Comparison of ENCODE assay signal across 6 cellular contexts in genomic region chrX:101407167-101407747, GRCh38. TPM values are rescaled to one million over a fixed set of nuclear protein-coding genes. Genes with fewer than 3 reads are reported as not detected.
DNase-seq lines count a peak whose midpoint lies in the region; ATAC-seq, FAIRE-seq and TF ChIP-seq lines count a peak whose summit lies in the region.

No MANE protein-coding gene starts in this region.

- H3K27ac Mint-ChIP-seq in natural killer cell treated with Interleukin-12 subunit alpha and Interleukin-12 subunit beta and Interleukin-15 and Interleukin-18, amount 100 ng/mL, for 72 hours, result peak overlapping the region; percentile 90 to 93

- RAD21 ChIA-PET in GM12878 (lab: Charles Lee; ENCODE audit: unreplicated experiment), result no interaction called here

- peak overlapping the region; percentile 92 for H3K27ac ChIP-seq in GM12878 (ENCODE audit: control insufficient read depth, insufficient read depth)

- intact Hi-C loops in GM12878 (cut with micrococcal nuclease; ENCODE audit: unreplicated experiment), result no loop called here

- DNase-seq in KBM-7, result peak; percentile 71
- DNase-seq in GM12878 (ENCODE audit: low read depth, low spot score), result no peak
- no peak for DNase-seq in natural killer cell treated with Interleukin-12 subunit alpha and Interleukin-12 subunit beta and Interleukin-15 and Interleukin-18, amount 100 ng/mL, for 72 hours (ENCODE audit: low spot score)
- DNase-seq in NK-92 (lab: John Stamatoyannopoulos, UW; ENCODE audit: unreplicated experiment), result no peak

- H3K36me3 ChIP-seq in GM12878 (ENCODE audit: control insufficient read depth in 2 of 2, insufficient read depth in 2 of 2, low read length in 1 of 2), result peaks cover 0 to 4% of the 10 kb centered on the region in 2 experiments; a peak in 1 of 4 replicates

- H2AFZ ChIP-seq in GM12878 (ENCODE audit: control insufficient read depth, low read depth, low read length), result peak overlapping the region; percentile 80

- H3K4me1 Mint-ChIP-seq in natural killer cell treated with Interleukin-12 subunit alpha and Interleukin-12 subunit beta and Interleukin-15 and Interleukin-18, amount 100 ng/mL, for 72 hours (ENCODE audit: low read depth in 2 of 2), result peaks cover 17 to 19% of the 10 kb centered on the region in 2 donors

- H3K27me3 ChIP-seq in GM12878 (replicated peaks in 1 of 2; ENCODE audit: control insufficient read depth in 2 of 2, insufficient read depth in 2 of 2, low read length in 1 of 2), result no peaks in the 10 kb centered on the region

- peaks cover 7% of the 10 kb centered on the region for H3K36me3 Mint-ChIP-seq in natural killer cell treated with Interleukin-12 subunit alpha and Interleukin-12 subunit beta and Interleukin-15 and Interleukin-18, amount 100 ng/mL, for 72 hours

- H3K4me1 ChIP-seq in GM12878 (ENCODE audit: control insufficient read depth, insufficient read depth, low read length), result peaks cover 8% of the 10 kb centered on the region

- H3K4me2 ChIP-seq in GM12878 (ENCODE audit: control insufficient read depth, insufficient read depth), result no peak overlapping the region; the same call in 1 of the 2 replicates

- H3K79me2 ChIP-seq in GM12878 (ENCODE audit: control insufficient read depth, insufficient read depth, low read length), result peaks cover 53% of the 10 kb centered on the region

- 19% methylated on average over 15 of the region's 15 CpGs for WGBS in GM12878 (ENCODE audit: insufficient coverage, insufficient replicate concordance, low lambda C conversion rate, missing lambda C conversion rate)

- no peaks in the 10 kb centered on the region for H4K20me1 ChIP-seq in GM12878 (ENCODE audit: control insufficient read depth, insufficient read depth)

- SMC1A ChIA-PET in GM12878 (lab: Charles Lee; ENCODE audit: uncharacterized antibody, unreplicated experiment), result interaction anchor here (0.8 to 1.2 kb wide), 2 partner anchors 11 to 12 kb away, joined by 3 to 4 read pairs; no protein-coding TSS in a partner anchor

- H3K9me3 ChIP-seq in GM12878 (replicated peaks; ENCODE audit: control insufficient read depth, insufficient read depth, low read length), result no peaks in the 10 kb centered on the region; the same call in 2 of the 3 replicates

- peak; percentile 42 for ATAC-seq in GM12878
- ATAC-seq in natural killer cell treated with Interleukin-12 subunit alpha and Interleukin-12 subunit beta and Interleukin-15 and Interleukin-18, amount 100 ng/mL, for 72 hours, result no peak
- no peak for ATAC-seq in HG02981 (IDR thresholded peaks at IDR 0.05; ENCODE audit: unreplicated experiment)
- ATAC-seq in HG02763 (IDR thresholded peaks at IDR 0.05; ENCODE audit: unreplicated experiment), result no peak

- H3K27me3 Mint-ChIP-seq in natural killer cell treated with Interleukin-12 subunit alpha and Interleukin-12 subunit beta and Interleukin-15 and Interleukin-18, amount 100 ng/mL, for 72 hours, result peaks cover 0 to 5% of the 10 kb centered on the region in 2 donors

- TF ChIP-seq EP300 in GM12878 (IDR thresholded peaks at IDR 0.05; ENCODE audit: borderline replicate concordance in 1 of 2, control insufficient read depth in 1 of 2, low read depth in 2 of 2, low read length in 2 of 2), result no peak

- TF ChIP-seq POLR2A in GM12878 (IDR thresholded peaks at IDR 0.05; ENCODE audit: low read depth, low read length), result no peak

- POLR2A ChIA-PET in GM12878 (lab: Charles Lee), result interaction anchor here (0.6 to 1.5 kb wide), 3 partner anchors 13 to 23 kb away, joined by 3 to 6 read pairs (median 5); partner anchors contain the start of gene RPL36A

- H3K9me3 Mint-ChIP-seq in natural killer cell treated with Interleukin-12 subunit alpha and Interleukin-12 subunit beta and Interleukin-15 and Interleukin-18, amount 100 ng/mL, for 72 hours, result no peaks in the 10 kb centered on the region

- in situ Hi-C loops in KBM-7 (cut with MboI; ENCODE audit: low pct_unique_long_range_greater_than_20kb, low sequenced_read_pairs), result no loop called here
- in situ Hi-C loops in GM12878 (cut with MboI), result no loop called here

- BruUV-seq in GM12878 (replicated peaks; lab: Mats Ljungman, UMichigan), result TSS peak; percentile 86

- no peak for FAIRE-seq in GM12878 (lab: Jason Lieb, UNC)

- H3K4me3 ChIP-seq in GM12878, result peak overlapping the region; percentile 58

- no peak for TF ChIP-seq RAD21 in GM12878 (IDR thresholded peaks at IDR 0.05; ENCODE audit: insufficient read depth, low read depth, low read length)

- peak overlapping the region; percentile 69 for H3K9ac ChIP-seq in GM12878 (ENCODE audit: control insufficient read depth, insufficient read depth, low read length)

- H3K4me3 Mint-ChIP-seq in natural killer cell treated with Interleukin-12 subunit alpha and Interleukin-12 subunit beta and Interleukin-15 and Interleukin-18, amount 100 ng/mL, for 72 hours, result peak overlapping the region; percentile 100

- TF ChIP-seq CTCF in GM12878 (IDR thresholded peaks at IDR 0.05 in 2 of 3, conservative IDR thresholded peaks at IDR 0.05 in 1 of 3; ENCODE audit: control insufficient read depth in 2 of 3, extremely low read depth in 1 of 3, insufficient read depth in 1 of 3, low read depth in 3 of 3, low read length in 3 of 3), result no peak

- CTCF ChIA-PET in GM12878 (lab: Yijun Ruan, JAX), result no interaction called here

RNA-seq across cellular contexts. Expression of gene GLA, which starts 0.5 kb away (rescaled TPM):
- 16.7 and 18.1 TPM in 2 replicates for total RNA-seq in GM12878 (2013; cell fraction: nucleolus; rRNA removed)
- total RNA-seq in GM12878 (2014; rRNA removed), result 23.3 and 23.8 TPM in 2 replicates
- total RNA-seq in GM12878 (2014; rRNA removed; fragmentation: Illumina TruSeq; extraction: Trizol), result 25.3 and 26.7 TPM in 2 replicates
- 24.4 and 25.0 TPM in 2 replicates for total RNA-seq in GM12878 (2021)
- polyA plus RNA-seq in GM12878 (2011; ENCODE audit: low read depth), result 24.9 TPM
- polyA plus RNA-seq in GM12878 (2011; rRNA removed), result 31.7 and 32.8 TPM in 2 replicates
- 20.5 and 22.7 TPM in 2 replicates for polyA plus RNA-seq in GM12878 (2011; cell fraction: cytosol; rRNA removed)
- polyA plus RNA-seq in GM12878 (2011; cell fraction: nucleus; rRNA removed), result 42.4 and 53.4 TPM in 2 replicates
- 17.1 and 23.4 TPM in 2 replicates for polyA plus RNA-seq in GM12878 (2012)
- 29.2 and 34.1 TPM in 2 replicates for polyA plus RNA-seq in GM12878 (2014; fragmentation: Illumina TruSeq; extraction: Trizol)
- polyA plus RNA-seq in GM12878 (2014; fragmentation: Nextera tagmentation; extraction: Ambion mirVana), result 10 to 100 TPM; 39.2 to 66.4 TPM
- 20.3 and 28.9 TPM in 2 replicates for polyA plus RNA-seq in GM12878 (2014; rRNA removed)
- 10 to 100 TPM; 26.8 to 29.8 TPM for polyA plus RNA-seq in GM12878 (2016; fragmentation: Nextera tagmentation; extraction: Ambion mirVana)
- polyA minus RNA-seq in GM12878 (2011; rRNA and poly(A)+ RNA removed), result 7.9 and 11.5 TPM in 2 replicates
- polyA minus RNA-seq in GM12878 (2011; cell fraction: cytosol; rRNA and poly(A)+ RNA removed), result 4.8 and 7.3 TPM in 2 replicates
- 5.2 and 5.4 TPM in 2 replicates for polyA minus RNA-seq in GM12878 (2011; cell fraction: nucleus; rRNA and poly(A)+ RNA removed)
- 10 to 100 TPM; 42.1 to 58.2 TPM for total RNA-seq in natural killer cell treated with Interleukin-12 subunit alpha and Interleukin-12 subunit beta and Interleukin-15 and Interleukin-18, amount 100 ng/mL, for 72 hours

RNA-seq across cellular contexts. Expression of gene HNRNPH2, which starts 0.8 kb away (rescaled TPM):
- total RNA-seq in GM12878 (2013; cell fraction: nucleolus; rRNA removed), result 8.2 and 10.3 TPM in 2 replicates
- 34.5 and 43.4 TPM in 2 replicates for total RNA-seq in GM12878 (2014; rRNA removed)
- 67.0 and 69.1 TPM in 2 replicates for total RNA-seq in GM12878 (2014; rRNA removed; fragmentation: Illumina TruSeq; extraction: Trizol)
- total RNA-seq in GM12878 (2021), result 42.4 and 42.8 TPM in 2 replicates
- 33.7 TPM for polyA plus RNA-seq in GM12878 (2011; ENCODE audit: low read depth)
- polyA plus RNA-seq in GM12878 (2011; rRNA removed), result 46.6 and 61.9 TPM in 2 replicates
- polyA plus RNA-seq in GM12878 (2011; cell fraction: cytosol; rRNA removed), result 15.3 and 19.3 TPM in 2 replicates
- 9.5 and 17.9 TPM in 2 replicates for polyA plus RNA-seq in GM12878 (2011; cell fraction: nucleus; rRNA removed)
- polyA plus RNA-seq in GM12878 (2012), result 42.8 and 43.5 TPM in 2 replicates
- 73.3 and 90.2 TPM in 2 replicates for polyA plus RNA-seq in GM12878 (2014; fragmentation: Illumina TruSeq; extraction: Trizol)
- 10 to 100 TPM; 55.7 to 90.8 TPM for polyA plus RNA-seq in GM12878 (2014; fragmentation: Nextera tagmentation; extraction: Ambion mirVana)
- polyA plus RNA-seq in GM12878 (2014; rRNA removed), result 44.9 and 49.6 TPM in 2 replicates
- polyA plus RNA-seq in GM12878 (2016; fragmentation: Nextera tagmentation; extraction: Ambion mirVana), result 100 to 1,000 TPM in 1 of 2 experiments, 10 to 100 TPM in 1; 98.1 to 102 TPM
- 22.8 and 32.7 TPM in 2 replicates for polyA minus RNA-seq in GM12878 (2011; rRNA and poly(A)+ RNA removed)
- polyA minus RNA-seq in GM12878 (2011; cell fraction: cytosol; rRNA and poly(A)+ RNA removed), result 8.2 and 9.3 TPM in 2 replicates
- 3.4 and 6.9 TPM in 2 replicates for polyA minus RNA-seq in GM12878 (2011; cell fraction: nucleus; rRNA and poly(A)+ RNA removed)
- 10 to 100 TPM; 34.0 to 43.8 TPM for total RNA-seq in natural killer cell treated with Interleukin-12 subunit alpha and Interleukin-12 subunit beta and Interleukin-15 and Interleukin-18, amount 100 ng/mL, for 72 hours

RNA-seq across cellular contexts. Expression of gene RPL36A, which starts 16.4 kb away (rescaled TPM):
- total RNA-seq in GM12878 (2013; cell fraction: nucleolus; rRNA removed), result 262 and 314 TPM in 2 replicates
- total RNA-seq in GM12878 (2014; rRNA removed), result 1,479 and 1,585 TPM in 2 replicates
- 3,614 and 3,813 TPM in 2 replicates for total RNA-seq in GM12878 (2014; rRNA removed; fragmentation: Illumina TruSeq; extraction: Trizol)
- total RNA-seq in GM12878 (2021), result 425 and 522 TPM in 2 replicates
- 219 TPM for polyA plus RNA-seq in GM12878 (2011; ENCODE audit: low read depth)
- polyA plus RNA-seq in GM12878 (2011; rRNA removed), result 3,267 and 3,973 TPM in 2 replicates
- 615 and 2,011 TPM in 2 replicates for polyA plus RNA-seq in GM12878 (2011; cell fraction: cytosol; rRNA removed)
- 664 and 927 TPM in 2 replicates for polyA plus RNA-seq in GM12878 (2011; cell fraction: nucleus; rRNA removed)
- polyA plus RNA-seq in GM12878 (2012), result 1,929 and 2,829 TPM in 2 replicates
- polyA plus RNA-seq in GM12878 (2014; fragmentation: Illumina TruSeq; extraction: Trizol), result 4,528 and 6,688 TPM in 2 replicates
- 1,000 to 10,000 TPM; 3,535 to 3,952 TPM for polyA plus RNA-seq in GM12878 (2014; fragmentation: Nextera tagmentation; extraction: Ambion mirVana)
- 2,484 and 3,273 TPM in 2 replicates for polyA plus RNA-seq in GM12878 (2014; rRNA removed)
- polyA plus RNA-seq in GM12878 (2016; fragmentation: Nextera tagmentation; extraction: Ambion mirVana), result 100 to 1,000 TPM; 771 to 830 TPM
- polyA minus RNA-seq in GM12878 (2011; rRNA and poly(A)+ RNA removed), result 153 and 443 TPM in 2 replicates
- 65.4 and 82.9 TPM in 2 replicates for polyA minus RNA-seq in GM12878 (2011; cell fraction: cytosol; rRNA and poly(A)+ RNA removed)
- 56.8 and 89.8 TPM in 2 replicates for polyA minus RNA-seq in GM12878 (2011; cell fraction: nucleus; rRNA and poly(A)+ RNA removed)
- total RNA-seq in natural killer cell treated with Interleukin-12 subunit alpha and Interleukin-12 subunit beta and Interleukin-15 and Interleukin-18, amount 100 ng/mL, for 72 hours, result 100 to 1,000 TPM in 1 of 2 donors, 10 to 100 TPM in 1; 62.9 to 148 TPM

RNA-seq across cellular contexts. Expression of gene BTK, which starts 21.3 kb away (rescaled TPM):
- 232 and 237 TPM in 2 replicates for total RNA-seq in GM12878 (2013; cell fraction: nucleolus; rRNA removed)
- 69.0 and 79.8 TPM in 2 replicates for total RNA-seq in GM12878 (2014; rRNA removed)
- 112 and 117 TPM in 2 replicates for total RNA-seq in GM12878 (2014; rRNA removed; fragmentation: Illumina TruSeq; extraction: Trizol)
- total RNA-seq in GM12878 (2021), result 96.3 and 99.5 TPM in 2 replicates
- 81.3 TPM for polyA plus RNA-seq in GM12878 (2011; ENCODE audit: low read depth)
- 82.0 and 96.3 TPM in 2 replicates for polyA plus RNA-seq in GM12878 (2011; rRNA removed)
- polyA plus RNA-seq in GM12878 (2011; cell fraction: cytosol; rRNA removed), result 52.8 and 54.3 TPM in 2 replicates
- 101 and 126 TPM in 2 replicates for polyA plus RNA-seq in GM12878 (2011; cell fraction: nucleus; rRNA removed)
- polyA plus RNA-seq in GM12878 (2012), result 88.1 and 105 TPM in 2 replicates
- 154 and 191 TPM in 2 replicates for polyA plus RNA-seq in GM12878 (2014; fragmentation: Illumina TruSeq; extraction: Trizol)
- polyA plus RNA-seq in GM12878 (2014; fragmentation: Nextera tagmentation; extraction: Ambion mirVana), result 10 to 100 TPM; 24.0 to 94.5 TPM
- 99.0 and 104 TPM in 2 replicates for polyA plus RNA-seq in GM12878 (2014; rRNA removed)
- polyA plus RNA-seq in GM12878 (2016; fragmentation: Nextera tagmentation; extraction: Ambion mirVana), result 10 to 100 TPM; 81.9 to 83.3 TPM
- polyA minus RNA-seq in GM12878 (2011; rRNA and poly(A)+ RNA removed), result 42.1 and 46.4 TPM in 2 replicates
- polyA minus RNA-seq in GM12878 (2011; cell fraction: cytosol; rRNA and poly(A)+ RNA removed), result 16.4 and 20.7 TPM in 2 replicates
- 28.5 and 35.8 TPM in 2 replicates for polyA minus RNA-seq in GM12878 (2011; cell fraction: nucleus; rRNA and poly(A)+ RNA removed)
- 1 to 10 TPM in 1 of 2 donors, under 1 TPM in 1; 0.38 to 7.2 TPM for total RNA-seq in natural killer cell treated with Interleukin-12 subunit alpha and Interleukin-12 subunit beta and Interleukin-15 and Interleukin-18, amount 100 ng/mL, for 72 hours

RNA-seq across cellular contexts. Expression of gene TIMM8A, which starts 58.7 kb away (rescaled TPM):
- total RNA-seq in GM12878 (2013; cell fraction: nucleolus; rRNA removed), result 7.2 and 9.5 TPM in 2 replicates
- 6.7 and 8.7 TPM in 2 replicates for total RNA-seq in GM12878 (2014; rRNA removed)
- 14.2 and 16.0 TPM in 2 replicates for total RNA-seq in GM12878 (2014; rRNA removed; fragmentation: Illumina TruSeq; extraction: Trizol)
- 26.1 and 29.1 TPM in 2 replicates for total RNA-seq in GM12878 (2021)
- polyA plus RNA-seq in GM12878 (2011; ENCODE audit: low read depth), result 15.1 TPM
- polyA plus RNA-seq in GM12878 (2011; rRNA removed), result 20.4 and 22.7 TPM in 2 replicates
- polyA plus RNA-seq in GM12878 (2011; cell fraction: cytosol; rRNA removed), result 18.5 and 21.7 TPM in 2 replicates
- 9.5 and 12.0 TPM in 2 replicates for polyA plus RNA-seq in GM12878 (2011; cell fraction: nucleus; rRNA removed)
- 12.1 and 13.6 TPM in 2 replicates for polyA plus RNA-seq in GM12878 (2012)
- polyA plus RNA-seq in GM12878 (2014; fragmentation: Illumina TruSeq; extraction: Trizol), result 24.3 and 25.5 TPM in 2 replicates
- 10 to 100 TPM; 84.5 to 92.7 TPM for polyA plus RNA-seq in GM12878 (2014; fragmentation: Nextera tagmentation; extraction: Ambion mirVana)
- 22.4 and 27.0 TPM in 2 replicates for polyA plus RNA-seq in GM12878 (2014; rRNA removed)
- polyA plus RNA-seq in GM12878 (2016; fragmentation: Nextera tagmentation; extraction: Ambion mirVana), result 10 to 100 TPM; 55.3 to 55.5 TPM
- polyA minus RNA-seq in GM12878 (2011; rRNA and poly(A)+ RNA removed), result 8.3 and 10.5 TPM in 2 replicates
- polyA minus RNA-seq in GM12878 (2011; cell fraction: cytosol; rRNA and poly(A)+ RNA removed), result 7.1 and 7.5 TPM in 2 replicates
- polyA minus RNA-seq in GM12878 (2011; cell fraction: nucleus; rRNA and poly(A)+ RNA removed), result 6.2 and 11.7 TPM in 2 replicates
- 10 to 100 TPM; 18.6 to 31.9 TPM for total RNA-seq in natural killer cell treated with Interleukin-12 subunit alpha and Interleukin-12 subunit beta and Interleukin-15 and Interleukin-18, amount 100 ng/mL, for 72 hours
